In the genomic region with DNA sequence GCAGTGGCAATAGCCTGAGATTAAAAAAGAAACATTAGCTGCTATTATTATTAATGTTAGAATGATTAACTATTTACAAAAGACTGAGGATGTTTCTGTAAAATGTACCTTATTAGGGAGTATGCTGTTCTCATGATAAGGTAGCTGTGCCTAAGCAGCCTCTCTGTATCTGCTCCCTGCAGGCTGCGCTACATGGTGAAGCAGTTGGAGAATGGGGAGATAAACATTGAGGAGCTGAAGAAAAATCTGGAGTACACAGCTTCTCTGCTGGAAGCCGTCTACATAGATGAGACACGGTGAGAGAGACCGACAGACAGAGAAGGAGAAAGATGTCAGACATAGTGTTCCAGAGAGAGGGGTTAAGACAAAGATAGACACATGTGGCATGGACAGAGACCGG, we compare ENCODE assay signal across 21 cellular contexts. TPM values are rescaled to one million over a fixed set of nuclear protein-coding genes. Genes with fewer than 3 reads are reported as not detected.
DNase-seq lines count a peak whose midpoint lies in the region; TF ChIP-seq lines count a peak whose summit lies in the region.
"Had no signal": no experiment of that assay in that cellular context is flagged by ENCODE, and none has a peak within 500 bp of the region (broad histone marks: within the 10 kb centered on the region; RNA-seq: fewer than 3 reads in every experiment).

No MANE protein-coding gene starts in this region.

- no peaks in the 10 kb centered on the region for H4K20me1 ChIP-seq in neural progenitor cell (ENCODE audit: low read depth)

- no peak overlapping the region for H3K4me2 ChIP-seq in mesendoderm (ENCODE audit: low read length)
- no peak overlapping the region for H3K4me2 ChIP-seq in neural progenitor cell
- H3K4me2 ChIP-seq: KMS-11 had no signal

- DNase-seq in WERI-Rb-1 (no peak), mesendoderm (no peak), neural progenitor cell (ENCODE audit: low spot score) (no peak), glomerular visceral epithelial cell (ENCODE audit: extremely low spot score) (no peak), epidermal melanocyte (ENCODE audit: insufficient read length, low spot score) (no peak), HFFc6 (no peak), DMS114 treated with DMSO at 0.1 percent for 48 hours (lab: John Stamatoyannopoulos, UW; ENCODE audit: unreplicated experiment) (no peak)
- DNase-seq: ACHN; BE2C; C1 segment of cervical spinal cord; CD4-positive, CD25-positive, alpha-beta regulatory T cell; CD8-positive, alpha-beta memory T cell; COR-L47; DMS153; DMS79; GDM1; H9 had no signal

- no peak overlapping the region for H3K23ac ChIP-seq in mesendoderm (ENCODE audit: low read length)

- H2AFZ ChIP-seq in neural progenitor cell (replicated peaks) = no peak overlapping the region

- H3K27ac Mint-ChIP-seq in dendritic cell treated with granulocyte-macrophage colony-stimulating factor and Interleukin-4, amounts not matched to agents 40 ng/mL and 50 ng/mL, for 4 days = peak overlapping the region; percentile 3
- peak overlapping the region; percentile 98 for H3K27ac Mint-ChIP-seq in neural progenitor cell
- no peak overlapping the region for H3K27ac Mint-ChIP-seq in HFFc6
- H3K27ac Mint-ChIP-seq: CD4-positive, CD25-positive, alpha-beta regulatory T cell had no signal

- H3K36me3 Mint-ChIP-seq in dendritic cell treated with granulocyte-macrophage colony-stimulating factor and Interleukin-4, amounts not matched to agents 40 ng/mL and 50 ng/mL, for 4 days (ENCODE audit: low read depth) = peaks cover 45% of the 10 kb centered on the region
- H3K36me3 Mint-ChIP-seq in neural progenitor cell = peaks cover 9% of the 10 kb centered on the region
- H3K36me3 Mint-ChIP-seq in HFFc6 (ENCODE audit: low read depth) = no peaks in the 10 kb centered on the region

- H3K9me3 ChIP-seq in WERI-Rb-1 (ENCODE audit: severe bottlenecking) = no peaks in the 10 kb centered on the region
- H3K9me3 ChIP-seq in neural progenitor cell (ENCODE audit: low read depth) = no peaks in the 10 kb centered on the region
- H3K9me3 ChIP-seq: BE2C had no signal

- TF ChIP-seq CTCF in WERI-Rb-1 (IDR thresholded peaks at IDR 0.05; ENCODE audit: low read depth, low read length) (no peak), neural progenitor cell (IDR thresholded peaks at IDR 0.05) (no peak), HFFc6 (IDR thresholded peaks at IDR 0.05) (no peak)

- H3K4me3 ChIP-seq in WERI-Rb-1 (ENCODE audit: low read depth, low read length) = no peak overlapping the region
- H3K4me3 ChIP-seq in mesendoderm (ENCODE audit: low read length) = no peak overlapping the region
- H3K4me3 ChIP-seq in neural progenitor cell = no peak overlapping the region

- no peak overlapping the region for H4K5ac ChIP-seq in mesendoderm (ENCODE audit: low read length)

- peaks cover 31% of the 10 kb centered on the region for H3F3A ChIP-seq in neural progenitor cell (ENCODE audit: low read depth)

- no CpG with 5 or more reads among the region's 5 CpGs for WGBS in mesendoderm (ENCODE audit: extremely low coverage, insufficient coverage, low lambda C conversion rate)

- H3K4me1 ChIP-seq in mesendoderm (ENCODE audit: control insufficient read depth, low read depth, low read length) (peaks cover 15% of the 10 kb centered on the region), neural progenitor cell (peaks cover 47% of the 10 kb centered on the region)
- H3K4me1 ChIP-seq: BE2C had no signal

- H3K4me3 Mint-ChIP-seq in dendritic cell treated with granulocyte-macrophage colony-stimulating factor and Interleukin-4, amounts not matched to agents 40 ng/mL and 50 ng/mL, for 4 days = no peak overlapping the region
- H3K4me3 Mint-ChIP-seq in neural progenitor cell = no peak overlapping the region
- no peak overlapping the region for H3K4me3 Mint-ChIP-seq in HFFc6
- H3K4me3 Mint-ChIP-seq: CD4-positive, CD25-positive, alpha-beta regulatory T cell; CD8-positive, alpha-beta memory T cell had no signal

- H3K36me3 ChIP-seq in WERI-Rb-1 = no peaks in the 10 kb centered on the region
- H3K36me3 ChIP-seq in mesendoderm (ENCODE audit: control insufficient read depth, insufficient read depth, low read length) = no peaks in the 10 kb centered on the region
- H3K36me3 ChIP-seq in neural progenitor cell = no peaks in the 10 kb centered on the region
- H3K36me3 ChIP-seq: BE2C had no signal

- no peak overlapping the region for H3K4ac ChIP-seq in mesendoderm (ENCODE audit: low read depth, low read length)

- peaks cover 5% of the 10 kb centered on the region for H3K4me1 Mint-ChIP-seq in dendritic cell treated with granulocyte-macrophage colony-stimulating factor and Interleukin-4, amounts not matched to agents 40 ng/mL and 50 ng/mL, for 4 days (ENCODE audit: low read depth)
- H3K4me1 Mint-ChIP-seq in neural progenitor cell = peaks cover 77% of the 10 kb centered on the region
- no peaks in the 10 kb centered on the region for H3K4me1 Mint-ChIP-seq in HFFc6 (ENCODE audit: low read depth)

- H2AK5ac ChIP-seq in mesendoderm (ENCODE audit: low read length) = no peak overlapping the region

- H3K79me1 ChIP-seq in mesendoderm (ENCODE audit: low read length) = no peaks in the 10 kb centered on the region

- H2BK5ac ChIP-seq in mesendoderm (ENCODE audit: low read length) = no peak overlapping the region

- H4K8ac ChIP-seq in mesendoderm (ENCODE audit: low read depth, low read length) = peak overlapping the region; percentile 30

- H2BK120ac ChIP-seq in mesendoderm (ENCODE audit: low read depth, low read length) = no peak overlapping the region

- peak overlapping the region; percentile 55 for H3K27ac ChIP-seq in WERI-Rb-1
- no peak overlapping the region for H3K27ac ChIP-seq in mesendoderm (ENCODE audit: low read depth, low read length)
- H3K27ac ChIP-seq in neural progenitor cell = no peak overlapping the region
- H3K27ac ChIP-seq: HL-60, KMS-11 had no signal

- H3K9ac ChIP-seq in mesendoderm (ENCODE audit: low read length) (no peak overlapping the region), neural progenitor cell (no peak overlapping the region)
- H3K9ac ChIP-seq: KMS-11 had no signal

- H3K79me2 ChIP-seq in mesendoderm (ENCODE audit: control insufficient read depth, insufficient read depth, low read length) = no peaks in the 10 kb centered on the region
- H3K79me2 ChIP-seq in neural progenitor cell (ENCODE audit: low read depth) = no peaks in the 10 kb centered on the region

- H3K9me3 Mint-ChIP-seq in dendritic cell treated with granulocyte-macrophage colony-stimulating factor and Interleukin-4, amounts not matched to agents 40 ng/mL and 50 ng/mL, for 4 days = no peaks in the 10 kb centered on the region
- peaks cover 2% of the 10 kb centered on the region for H3K9me3 Mint-ChIP-seq in neural progenitor cell
- no peaks in the 10 kb centered on the region for H3K9me3 Mint-ChIP-seq in HFFc6
- H3K9me3 Mint-ChIP-seq: CD4-positive, CD25-positive, alpha-beta regulatory T cell; CD8-positive, alpha-beta memory T cell; H9 had no signal

- no peak overlapping the region for H2BK15ac ChIP-seq in mesendoderm (replicated peaks; ENCODE audit: low read depth)

- intact Hi-C loops in dendritic cell treated with granulocyte-macrophage colony-stimulating factor and Interleukin-4, amounts not matched to agents 40 ng/mL and 50 ng/mL, for 4 days (cut with micrococcal nuclease) = no loop called here

- H3K18ac ChIP-seq in mesendoderm (ENCODE audit: low read length) = no peak overlapping the region

- no peaks in the 10 kb centered on the region for H3K27me3 Mint-ChIP-seq in dendritic cell treated with granulocyte-macrophage colony-stimulating factor and Interleukin-4, amounts not matched to agents 40 ng/mL and 50 ng/mL, for 4 days
- H3K27me3 Mint-ChIP-seq in neural progenitor cell (ENCODE audit: insufficient read depth, low read depth) (peaks cover 4% of the 10 kb centered on the region), HFFc6 (ENCODE audit: insufficient read depth) (peaks cover 55% of the 10 kb centered on the region)
- H3K27me3 Mint-ChIP-seq: CD4-positive, CD25-positive, alpha-beta regulatory T cell; CD8-positive, alpha-beta memory T cell had no signal

- no peak overlapping the region for H3K56ac ChIP-seq in mesendoderm (ENCODE audit: low read length)

- H3K27me3 ChIP-seq in WERI-Rb-1 (ENCODE audit: insufficient read depth, low read depth, severe bottlenecking) (no peaks in the 10 kb centered on the region), mesendoderm (ENCODE audit: insufficient read depth, low read length, poor library complexity) (peaks cover 2% of the 10 kb centered on the region), neural progenitor cell (peaks cover 6% of the 10 kb centered on the region)

RNA-seq across cellular contexts. Expression of a gene that starts 17.4 kb away (rescaled TPM):
- 3.9 TPM for polyA plus RNA-seq in mesendoderm (2013, experiment 1 of 2)
- 4.4 TPM for polyA plus RNA-seq in mesendoderm (2013, experiment 2 of 2)
- total RNA-seq in neural progenitor cell (ENCODE audit: low replicate concordance) = 1.5 and 5.3 TPM in 2 replicates
- total RNA-seq in HFFc6 (2021; fragmentation: NEBNext Ultra II Directional; extraction: Animal tissue kit (Norgen Biotek cat#: 25700)) = not detected

RNA-seq across cellular contexts. Expression of a gene that starts 21.7 kb away (rescaled TPM):
- polyA plus RNA-seq in mesendoderm (2013, experiment 1 of 2) = 22.2 TPM
- polyA plus RNA-seq in mesendoderm (2013, experiment 2 of 2) = 22.7 TPM
- total RNA-seq in neural progenitor cell (ENCODE audit: low replicate concordance) = 2.3 and 3.8 TPM in 2 replicates
- not detected for total RNA-seq in HFFc6 (2021; fragmentation: NEBNext Ultra II Directional; extraction: Animal tissue kit (Norgen Biotek cat#: 25700))
- total RNA-seq: CD4-positive, CD25-positive, alpha-beta regulatory T cell; CD8-positive, alpha-beta memory T cell; Daoy had no signal
- polyA plus RNA-seq: CD4-positive, CD25-positive, alpha-beta regulatory T cell; CD8-positive, alpha-beta memory T cell had no signal
